ENCODE assay signal across 12 cellular contexts in genomic region chr7:100287191-100287969, GRCh38. TPM values are rescaled to one million over a fixed set of nuclear protein-coding genes. Genes with fewer than 3 reads are reported as not detected.
DNase-seq lines count a peak whose midpoint lies in the region; ATAC-seq, FAIRE-seq and TF ChIP-seq lines count a peak whose summit lies in the region.
"Not testable (repeated sequence)": the region's sequence is repeated elsewhere in the genome, so short reads cannot be mapped to it uniquely, and the experiment has no call there.
"Had no signal": no experiment of that assay in that cellular context is flagged by ENCODE, and none has a peak within 500 bp of the region (broad histone marks: within the 10 kb centered on the region; RNA-seq: fewer than 3 reads in every experiment).

No MANE protein-coding gene starts in this region.

- H3K9me3 ChIP-seq in HCT116 (ENCODE audit: control insufficient read depth in 1 of 2, insufficient read depth in 1 of 2, low read depth in 1 of 2, low read length in 2 of 2); OCI-LY1 (ENCODE audit: low read length); T-helper 17 cell (ENCODE audit: control insufficient read depth, low read length, poor library complexity, severe bottlenecking); GM12878 (replicated peaks; ENCODE audit: control insufficient read depth, insufficient read depth, low read length); right cardiac atrium (ENCODE audit: control insufficient read depth, low read length): not testable (repeated sequence)

- CTCF ChIA-PET in HCT116 (lab: Charles Lee); GM12878 (lab: Yijun Ruan, JAX): not testable (repeated sequence)

- H3K27me3 Mint-ChIP-seq in GM23338 (ENCODE audit: insufficient read depth, low read depth, poor library complexity); T-helper 17 cell: not testable (repeated sequence)

- BruUV-seq in HCT116 (replicated peaks; lab: Mats Ljungman, UMichigan); GM12878 (replicated peaks; lab: Mats Ljungman, UMichigan): not testable (repeated sequence)

- intact Hi-C loops in HCT116 (cut with micrococcal nuclease); GM12878 (cut with micrococcal nuclease; ENCODE audit: unreplicated experiment); right cardiac atrium (cut with DNase I): not testable (repeated sequence)

- in situ Hi-C loops in GM12878 (cut with MboI) = not testable (repeated sequence)

- SMC1A ChIA-PET in GM12878 (lab: Charles Lee; ENCODE audit: uncharacterized antibody, unreplicated experiment) = not testable (repeated sequence)

- H2AFZ ChIP-seq in GM23338; HCT116 (ENCODE audit: low read depth, low read length, poor library complexity, severe bottlenecking); OCI-LY1 (ENCODE audit: low read length); GM12878 (ENCODE audit: control insufficient read depth, low read depth, low read length): not testable (repeated sequence)

- RAD21 ChIA-PET in HCT116 (lab: Charles Lee; ENCODE audit: low non-redundant PET in 1 of 2, low total read pairs in 2 of 2, uncharacterized antibody in 2 of 2, unreplicated experiment in 2 of 2); GM12878 (lab: Charles Lee; ENCODE audit: unreplicated experiment): not testable (repeated sequence)

- not testable (repeated sequence) for TF ChIP-seq EP300 in GM12878 (IDR thresholded peaks at IDR 0.05; ENCODE audit: borderline replicate concordance in 1 of 2, control insufficient read depth in 1 of 2, low read depth in 2 of 2, low read length in 2 of 2)

- not testable (repeated sequence) for TF ChIP-seq POLR2A in HCT116 (IDR thresholded peaks at IDR 0.05; ENCODE audit: borderline replicate concordance, extremely low read depth, insufficient read depth, insufficient read length); GM12878 (IDR thresholded peaks at IDR 0.05; ENCODE audit: low read depth, low read length)

- not testable (repeated sequence) for H3K9me2 ChIP-seq in GM23338 (ENCODE audit: insufficient read depth); HCT116 (ENCODE audit: insufficient read depth); OCI-LY1 (ENCODE audit: low read depth, low read length)

- not testable (repeated sequence) for H3K9me3 Mint-ChIP-seq in GM23338

- DNase-seq in GM23338 (ENCODE audit: low spot score); HCT116 (ENCODE audit: low read depth, low spot score); T-helper 17 cell; GM12878 (ENCODE audit: low read depth, low spot score); bronchial epithelial cell (ENCODE audit: low read depth); right cardiac atrium: not testable (repeated sequence)

- H3K4me3 ChIP-seq in GM23338; HCT116 (replicated peaks in 1 of 2; ENCODE audit: low read depth in 1 of 2, low read length in 2 of 2); OCI-LY1 (ENCODE audit: low read depth, low read length, poor library complexity, severe bottlenecking); GM12878; bronchial epithelial cell (ENCODE audit: low read depth, low read length); right cardiac atrium (ENCODE audit: low read length): not testable (repeated sequence)

- H3F3A ChIP-seq in GM23338 (replicated peaks; ENCODE audit: low read depth); OCI-LY1 (ENCODE audit: insufficient read depth, low read length): not testable (repeated sequence)

- not testable (repeated sequence) for H3K79me2 ChIP-seq in GM23338 (replicated peaks; ENCODE audit: insufficient read depth); HCT116 (ENCODE audit: insufficient read depth, low read length); OCI-LY1 (ENCODE audit: insufficient read depth, low read length); GM12878 (ENCODE audit: control insufficient read depth, insufficient read depth, low read length)

- POLR2A ChIA-PET in HCT116 (lab: Charles Lee); GM12878 (lab: Charles Lee): not testable (repeated sequence)

- not testable (repeated sequence) for H3K4me1 Mint-ChIP-seq in GM23338, T-helper 17 cell

- not testable (repeated sequence) for FAIRE-seq in GM12878 (lab: Jason Lieb, UNC)
- FAIRE-seq in bronchial epithelial cell (lab: Jason Lieb, UNC) = peak; percentile 66

- peak; percentile 75 for ATAC-seq in GM23338
- ATAC-seq in HCT116 = 0 out of 2 replicates have a peak, but pooled peaks have one; percentile 26
- ATAC-seq in T-helper 17 cell = not testable (repeated sequence)
- peak; percentile 26 for ATAC-seq in GM12878
- peak; percentile 54 to 58 for ATAC-seq in right cardiac atrium

- H3K4me3 Mint-ChIP-seq in GM23338, T-helper 17 cell: not testable (repeated sequence)

- not testable (repeated sequence) for H3K27ac ChIP-seq in GM23338 (ENCODE audit: low read depth); HCT116 (ENCODE audit: low read depth, low read length); GM12878 (ENCODE audit: control insufficient read depth, insufficient read depth); right cardiac atrium (ENCODE audit: low read length)
- peak overlapping the region; percentile 60 for H3K27ac ChIP-seq in OCI-LY1 (ENCODE audit: low read depth, low read length, poor library complexity, severe bottlenecking)

- TF ChIP-seq CTCF in GM23338 (conservative IDR thresholded peaks at IDR 0.05; ENCODE audit: low read depth in 2 of 2); HCT116 (IDR thresholded peaks at IDR 0.05 in 2 of 3, conservative IDR thresholded peaks at IDR 0.05 in 1 of 3; ENCODE audit: borderline replicate concordance in 1 of 3, insufficient read depth in 1 of 3, low read depth in 2 of 3, low read length in 2 of 3); OCI-LY1 (IDR thresholded peaks at IDR 0.05; ENCODE audit: low read length); GM12878 (IDR thresholded peaks at IDR 0.05 in 2 of 3, conservative IDR thresholded peaks at IDR 0.05 in 1 of 3; ENCODE audit: control insufficient read depth in 2 of 3, extremely low read depth in 1 of 3, insufficient read depth in 1 of 3, low read depth in 3 of 3, low read length in 3 of 3); bronchial epithelial cell (IDR thresholded peaks at IDR 0.05; ENCODE audit: insufficient read depth, low read length, severe bottlenecking): not testable (repeated sequence)

- WGBS in GM12878 (ENCODE audit: insufficient coverage, insufficient replicate concordance, low lambda C conversion rate, missing lambda C conversion rate) = 84% methylated on average over 6 of the region's 6 CpGs
- 62% methylated on average over 6 of the region's 6 CpGs for WGBS in right cardiac atrium

- H3K4me2 ChIP-seq in GM23338; HCT116 (ENCODE audit: low read length); OCI-LY1 (ENCODE audit: low read length); GM12878 (ENCODE audit: control insufficient read depth, insufficient read depth): not testable (repeated sequence)

- H3K36me3 Mint-ChIP-seq in GM23338 (ENCODE audit: low read depth); T-helper 17 cell (ENCODE audit: low read depth): not testable (repeated sequence)

- not testable (repeated sequence) for H3K9ac ChIP-seq in HCT116 (ENCODE audit: low read length); OCI-LY1 (ENCODE audit: low read length); GM12878 (ENCODE audit: control insufficient read depth, insufficient read depth, low read length)

- H3K27me3 ChIP-seq in GM23338 (ENCODE audit: insufficient read depth); HCT116 (ENCODE audit: insufficient read depth, low read length); OCI-LY1 (ENCODE audit: insufficient read depth, low read length); GM12878 (replicated peaks in 1 of 2; ENCODE audit: control insufficient read depth in 2 of 2, insufficient read depth in 2 of 2, low read length in 1 of 2); bronchial epithelial cell (ENCODE audit: control insufficient read depth, insufficient read depth, low read length); right cardiac atrium (ENCODE audit: control insufficient read depth, insufficient read depth): not testable (repeated sequence)

- not testable (repeated sequence) for H3K4me1 ChIP-seq in GM23338 (ENCODE audit: insufficient read depth); HCT116 (ENCODE audit: control insufficient read depth in 1 of 2, insufficient read depth in 2 of 2, low read length in 2 of 2); OCI-LY1 (ENCODE audit: insufficient read depth, low read length, severe bottlenecking); GM12878 (ENCODE audit: control insufficient read depth, insufficient read depth, low read length); right cardiac atrium (ENCODE audit: control insufficient read depth, insufficient read depth, low read length)

- not testable (repeated sequence) for TF ChIP-seq RAD21 in HCT116 (IDR thresholded peaks at IDR 0.05; ENCODE audit: low read depth); GM12878 (IDR thresholded peaks at IDR 0.05; ENCODE audit: insufficient read depth, low read depth, low read length)

- not testable (repeated sequence) for H3K27ac Mint-ChIP-seq in GM23338
- peak overlapping the region; percentile 2 for H3K27ac Mint-ChIP-seq in T-helper 17 cell

- H3K36me3 ChIP-seq in GM23338 (ENCODE audit: insufficient read depth); HCT116 (ENCODE audit: control insufficient read depth in 1 of 2, insufficient read depth in 2 of 2, low read length in 2 of 2); OCI-LY1 (ENCODE audit: insufficient read depth, low read length); GM12878 (ENCODE audit: control insufficient read depth in 2 of 2, insufficient read depth in 2 of 2, low read length in 1 of 2); bronchial epithelial cell (ENCODE audit: control insufficient read depth, insufficient read depth, low read length): not testable (repeated sequence)

- H4K20me1 ChIP-seq in GM23338 (replicated peaks; ENCODE audit: insufficient read depth); HCT116 (ENCODE audit: insufficient read depth); OCI-LY1 (ENCODE audit: insufficient read depth, low read length); GM12878 (ENCODE audit: control insufficient read depth, insufficient read depth): not testable (repeated sequence)

RNA-seq across cellular contexts. Expression of gene SPDYE3, which starts 20.1 kb away (rescaled TPM):
- total RNA-seq in GM23338 (2014; rRNA removed; shearing (Covaris generic)) = not detected in 2 replicates
- polyA plus RNA-seq in GM23338 (2016; fragmentation: Nextera tagmentation; extraction: Ambion mirVana) (3.6 and 4.1 TPM in 2 replicates), GM12878 (2011; rRNA removed) (0.03 TPM in 1 of 2 replicates, not detected in the other), GM12878 (2014; fragmentation: Illumina TruSeq; extraction: Trizol) (not detected in 2 replicates), GM12878 (2014; fragmentation: Nextera tagmentation; extraction: Ambion mirVana) (1 to 10 TPM; 1.3 to 1.4 TPM), GM12878 (2014; rRNA removed) (0.03 TPM in 1 of 2 replicates, not detected in the other), GM12878 (2016; fragmentation: Nextera tagmentation; extraction: Ambion mirVana) (1 to 10 TPM; 7.2 to 9.4 TPM), right cardiac atrium (0.20 TPM)
- total RNA-seq in HCT116 (2021; ENCODE audit: unreplicated experiment) (not detected), T-helper 17 cell (not detected), GM12878 (2014; rRNA removed) (not detected in 2 replicates), GM12878 (2014; rRNA removed; fragmentation: Illumina TruSeq; extraction: Trizol) (not detected in 2 replicates), GM12878 (2021) (not detected in 2 replicates), bronchial epithelial cell (not detected in 2 replicates), right cardiac atrium (not detected)
- polyA plus RNA-seq in HCT116 (2012) = 3.3 and 3.5 TPM in 2 replicates
- 0.38 and 0.64 TPM in 2 replicates for total RNA-seq in GM12878 (2013; cell fraction: nucleolus; rRNA removed)
- polyA plus RNA-seq in GM12878 (2011; ENCODE audit: low read depth) = 3.5 TPM
- polyA plus RNA-seq in GM12878 (2011; cell fraction: cytosol; rRNA removed) = not detected in 2 replicates
- not detected in 2 replicates for polyA plus RNA-seq in GM12878 (2011; cell fraction: nucleus; rRNA removed)
- polyA plus RNA-seq in GM12878 (2012) = 4.2 and 4.5 TPM in 2 replicates
- not detected in 2 replicates for polyA minus RNA-seq in GM12878 (2011; rRNA and poly(A)+ RNA removed)
- not detected in 2 replicates for polyA minus RNA-seq in GM12878 (2011; cell fraction: cytosol; rRNA and poly(A)+ RNA removed)
- polyA minus RNA-seq in GM12878 (2011; cell fraction: nucleus; rRNA and poly(A)+ RNA removed) = not detected in 2 replicates
- total RNA-seq: A673; CD4-positive, alpha-beta memory T cell; CD4-positive, CD25-positive, alpha-beta regulatory T cell; CD8-positive, alpha-beta memory T cell had no signal
- polyA plus RNA-seq: AG04450 had no signal
